9 cellular contexts compared by ENCODE assay signal in genomic region chr3:121883507-121883906, GRCh38. TPM values are rescaled to one million over a fixed set of nuclear protein-coding genes. Genes with fewer than 3 reads are reported as not detected.
A peak's percentile ranks its signal among the peaks of the same experiment; 100 is the strongest.
DNase-seq lines count a peak whose midpoint lies in the region; TF ChIP-seq lines count a peak whose summit lies in the region.
"Had no signal": no experiment of that assay in that cellular context is flagged by ENCODE, and none has a peak within 500 bp of the region (broad histone marks: within the 10 kb centered on the region; RNA-seq: fewer than 3 reads in every experiment).

No MANE protein-coding gene starts in this region.

- H3K9me3 Mint-ChIP-seq in MCF 10A (ENCODE audit: unreplicated experiment) = no peaks in the 10 kb centered on the region
- no peaks in the 10 kb centered on the region for H3K9me3 Mint-ChIP-seq in type B pancreatic cell

- no peak overlapping the region for H3K4me3 ChIP-seq in breast epithelium
- no peak overlapping the region for H3K4me3 ChIP-seq in vagina
- H3K4me3 ChIP-seq: Peyer's patch had no signal

- H3K36me3 ChIP-seq in breast epithelium (no peaks in the 10 kb centered on the region), vagina (no peaks in the 10 kb centered on the region)
- H3K36me3 ChIP-seq: Peyer's patch had no signal

- intact Hi-C loops in MCF 10A (cut with micrococcal nuclease) = no loop called here
- intact Hi-C loops in breast epithelium (cut with DNase I; ENCODE audit: low total_unique reads) = no loop called here
- intact Hi-C loops in vagina (cut with DNase I) = no loop called here

- H3K4me1 Mint-ChIP-seq in MCF 10A (ENCODE audit: insufficient read depth, unreplicated experiment) (no peaks in the 10 kb centered on the region), type B pancreatic cell (ENCODE audit: unreplicated experiment) (no peaks in the 10 kb centered on the region)

- CTCF ChIA-PET in MCF 10A (lab: Yijun Ruan, JAX) = interaction anchor here (0.9 to 1.3 kb wide), 4 partner anchors 10 to 112 kb away, joined by 3 to 4 read pairs (median 3); partner anchors contain the start of gene SLC15A2

- no TSS peak for BruUV-seq in MCF 10A (replicated peaks; lab: Mats Ljungman, UMichigan)

- no peaks in the 10 kb centered on the region for H3K27me3 ChIP-seq in breast epithelium
- H3K27me3 ChIP-seq in vagina = no peaks in the 10 kb centered on the region
- H3K27me3 ChIP-seq: Peyer's patch had no signal

- no peak overlapping the region for H3K4me3 Mint-ChIP-seq in MCF 10A (ENCODE audit: unreplicated experiment)
- no peak overlapping the region for H3K4me3 Mint-ChIP-seq in type B pancreatic cell

- DNase-seq in MCF 10A (ENCODE audit: unreplicated experiment) = peak; percentile 54
- no peak for DNase-seq in breast epithelium (ENCODE audit: low spot score in 2 of 2)
- peak; percentile 14 for DNase-seq in NCI-H460 (ENCODE audit: extremely low read depth, low read depth)
- peak; percentile 16 to 39 for DNase-seq in erythroblast (lab: John Stamatoyannopoulos, UW)
- no peak for DNase-seq in type B pancreatic cell (ENCODE audit: extremely low spot score, unreplicated experiment)
- DNase-seq in NCI-H510A (lab: John Stamatoyannopoulos, UW) = no peak
- no peak for DNase-seq in vagina (ENCODE audit: extremely low spot score in 2 of 2)
- no peak for DNase-seq in activated CD4-positive, alpha-beta T cell treated with anti-CD3 and anti-CD28 coated beads for 4 hours
- DNase-seq: Peyer's patch had no signal

- no peaks in the 10 kb centered on the region for H3K27me3 Mint-ChIP-seq in MCF 10A (ENCODE audit: insufficient read depth, unreplicated experiment)
- H3K27me3 Mint-ChIP-seq in type B pancreatic cell = no peaks in the 10 kb centered on the region

- H3K36me3 Mint-ChIP-seq in MCF 10A (ENCODE audit: insufficient read depth, unreplicated experiment) (no peaks in the 10 kb centered on the region), type B pancreatic cell (no peaks in the 10 kb centered on the region)

- POLR2A ChIA-PET in MCF 10A (lab: Yijun Ruan, JAX) = interaction anchor here (0.5 to 1.1 kb wide), 3 partner anchors 11 to 1283 kb away, joined by 3 read pairs; partner anchors contain the start of gene SLC15A2

- H3K27ac Mint-ChIP-seq in MCF 10A (ENCODE audit: low read depth, unreplicated experiment) (no peak overlapping the region), type B pancreatic cell (no peak overlapping the region)

- no peak overlapping the region for H3K27ac ChIP-seq in breast epithelium
- H3K27ac ChIP-seq in vagina = no peak overlapping the region
- H3K27ac ChIP-seq: Peyer's patch had no signal

- TF ChIP-seq CTCF in MCF 10A (IDR thresholded peaks at IDR 0.05; ENCODE audit: unreplicated experiment) (peak; percentile 33), breast epithelium (IDR thresholded peaks at IDR 0.05) (peak in 1 of 3 donors; percentile 18), type B pancreatic cell (conservative IDR thresholded peaks at IDR 0.05) (peak; percentile 54), vagina (IDR thresholded peaks at IDR 0.05) (no peak)

- H3K9me3 ChIP-seq in breast epithelium (no peaks in the 10 kb centered on the region), vagina (no peaks in the 10 kb centered on the region)
- H3K9me3 ChIP-seq: Peyer's patch had no signal

- H3K4me1 ChIP-seq in breast epithelium (no peaks in the 10 kb centered on the region), vagina (no peaks in the 10 kb centered on the region)
- H3K4me1 ChIP-seq: Peyer's patch had no signal

- TF ChIP-seq POLR2A in breast epithelium (IDR thresholded peaks at IDR 0.05) (no peak), erythroblast (IDR thresholded peaks at IDR 0.05; ENCODE audit: low read length) (no peak), vagina (IDR thresholded peaks at IDR 0.05) (no peak)

RNA-seq across cellular contexts. Expression of gene SLC15A2, which starts 10.7 kb away (rescaled TPM):
- 0.79 and 1.5 TPM in 2 replicates for total RNA-seq in MCF 10A (2022)
- total RNA-seq in breast epithelium = 1 to 10 TPM in 2 of 3 donors, under 1 TPM in 1; 0.98 to 4.1 (median 2.2) TPM
- 0.25 and 1.4 TPM in 2 replicates for total RNA-seq in NCI-H460 (2014; rRNA removed; shearing (Covaris generic))
- 0.04 and 0.38 TPM in 2 replicates for polyA plus RNA-seq in NCI-H460 (2014; cell fraction: nucleus; rRNA removed)
- total RNA-seq in type B pancreatic cell (ENCODE audit: low replicate concordance) = 3.4 and 4.9 TPM in 2 replicates
- total RNA-seq in vagina = 0.49 TPM

RNA-seq across cellular contexts. Expression of gene EAF2, which starts 48.5 kb away (rescaled TPM):
- total RNA-seq in MCF 10A (2022) = 2.5 and 2.7 TPM in 2 replicates
- total RNA-seq in breast epithelium = 10 to 100 TPM in 1 of 3 donors, 1 to 10 TPM in 2; 7.5 to 11.4 (median 9.2) TPM
- total RNA-seq in NCI-H460 (2014; rRNA removed; shearing (Covaris generic)) = 1.7 and 2.3 TPM in 2 replicates
- polyA plus RNA-seq in NCI-H460 (2014; cell fraction: nucleus; rRNA removed) = 0.24 and 4.8 TPM in 2 replicates
- total RNA-seq in type B pancreatic cell (ENCODE audit: low replicate concordance) = 3.7 and 9.1 TPM in 2 replicates
- 2.2 TPM for total RNA-seq in vagina

RNA-seq across cellular contexts. Expression of gene IQCB1, which starts 48.6 kb away (rescaled TPM):
- total RNA-seq in MCF 10A (2022) (33.5 and 34.6 TPM in 2 replicates), breast epithelium (10 to 100 TPM; 17.9 to 54.6 (median 28.8) TPM), type B pancreatic cell (ENCODE audit: low replicate concordance) (31.2 and 31.6 TPM in 2 replicates), vagina (12.3 TPM)
- total RNA-seq in NCI-H460 (2014; rRNA removed; shearing (Covaris generic)) = 18.0 and 21.4 TPM in 2 replicates
- polyA plus RNA-seq in NCI-H460 (2014; cell fraction: nucleus; rRNA removed) = 34.3 and 52.2 TPM in 2 replicates

Comparison
In these comparisons a context has a peak if more than half of its experiments do, and no peak if none do; other contexts are left out.
1. DNase-seq: peak in MCF 10A (single experiment), NCI-H460 (single experiment) and erythroblast (2 of 2); none in breast epithelium (0 of 2), type B pancreatic cell (single experiment), NCI-H510A (single experiment), vagina (0 of 2) and activated CD4-positive, alpha-beta T cell treated with anti-CD3 and anti-CD28 coated beads for 4 hours (0 of 2).
2. CTCF ChIP-seq: peak in MCF 10A (single experiment) and type B pancreatic cell (single experiment); none in vagina (0 of 3).